In the genomic region with DNA sequence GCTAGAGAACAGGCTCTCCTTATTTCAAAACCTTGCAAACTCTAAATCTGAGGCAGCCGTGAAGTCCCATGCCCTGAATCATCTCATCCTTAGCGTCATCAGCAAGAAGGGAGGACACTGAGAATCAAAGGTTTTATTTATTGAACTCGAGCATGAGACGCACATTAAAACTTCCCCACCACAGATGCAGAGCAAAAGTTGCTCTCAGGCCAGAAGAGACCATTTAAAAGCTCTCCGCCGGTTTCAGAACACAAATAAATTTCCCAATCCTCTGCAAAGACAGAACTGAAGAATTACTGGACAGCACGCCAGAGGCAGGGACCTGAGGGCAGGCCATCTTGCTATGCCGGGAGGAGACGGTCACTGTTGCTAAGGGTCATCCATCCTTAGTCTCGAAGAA, we compare ENCODE assay signal across 8 cellular contexts. TPM values are rescaled to one million over a fixed set of nuclear protein-coding genes. Genes with fewer than 3 reads are reported as not detected.
DNase-seq lines count a peak whose midpoint lies in the region; TF ChIP-seq lines count a peak whose summit lies in the region.

No MANE protein-coding gene starts in this region.

- H3K9me2 ChIP-seq in SU-DHL-6 (replicated peaks; ENCODE audit: insufficient read depth, low read length), result no peaks in the 10 kb centered on the region

- H2AFZ ChIP-seq in SU-DHL-6 (ENCODE audit: low read depth, low read length, severe bottlenecking), result no peak overlapping the region

- no peaks in the 10 kb centered on the region for H3K27me3 ChIP-seq in SU-DHL-6 (ENCODE audit: low read length)

- H3K4me3 ChIP-seq in GM12864 (ENCODE audit: low read depth, low read length) (peak overlapping the region; percentile 66), SU-DHL-6 (ENCODE audit: insufficient read depth, low read length, poor library complexity, severe bottlenecking) (peak overlapping the region; percentile 52), fibroblast of the aortic adventitia (ENCODE audit: low read depth, low read length) (peak overlapping the region; percentile 75), skeletal muscle cell (ENCODE audit: low read depth, low read length) (peak overlapping the region; percentile 57)

- no peaks in the 10 kb centered on the region for H3K9me3 ChIP-seq in SU-DHL-6 (ENCODE audit: insufficient read depth, low read length)

- no peak overlapping the region; the same call in 1 of the 2 replicates for H3K27ac ChIP-seq in SU-DHL-6 (ENCODE audit: low read depth, low read length)

- H3K4me2 ChIP-seq in SU-DHL-6 (ENCODE audit: low read depth, low read length, poor library complexity, severe bottlenecking), result peak overlapping the region; percentile 71

- no peak for TF ChIP-seq CTCF in GM12864 (IDR thresholded peaks at IDR 0.05; ENCODE audit: low read depth, low read length, missing control alignments)
- TF ChIP-seq CTCF in SU-DHL-6 (IDR thresholded peaks at IDR 0.05; ENCODE audit: insufficient read depth, low read length, poor library complexity, severe bottlenecking), result no peak
- no peak for TF ChIP-seq CTCF in fibroblast of the aortic adventitia (IDR thresholded peaks at IDR 0.05; ENCODE audit: insufficient read depth, low read length)

- DNase-seq in GM12864 (ENCODE audit: low read depth), result no peak
- DNase-seq in fibroblast of the aortic adventitia (ENCODE audit: low read depth), result peak; percentile 67
- DNase-seq in skeletal muscle cell (ENCODE audit: low read depth), result peak; percentile 46
- DNase-seq in SKM-1 treated with dmso at 0.1 percent for 144 hours (lab: John Stamatoyannopoulos, UW; ENCODE audit: unreplicated experiment), result no peak
- no peak for DNase-seq in OCI-M2 (lab: John Stamatoyannopoulos, UW; ENCODE audit: unreplicated experiment)
- no peak for DNase-seq in NCI-H2171 (lab: John Stamatoyannopoulos, UW)
- DNase-seq in hippocampal formation (lab: John Stamatoyannopoulos, UW), result no peak

- peaks cover 53% of the 10 kb centered on the region for H3K79me2 ChIP-seq in SU-DHL-6 (ENCODE audit: insufficient read depth, low read length)

- H3F3A ChIP-seq in SU-DHL-6 (ENCODE audit: insufficient read depth), result no peaks in the 10 kb centered on the region; the same call in 1 of the 2 replicates

- H4K20me1 ChIP-seq in SU-DHL-6 (ENCODE audit: low read depth, low read length), result no peaks in the 10 kb centered on the region

- peak overlapping the region; percentile 60 for H3K9ac ChIP-seq in SU-DHL-6 (ENCODE audit: low read length)

- peaks cover 9% of the 10 kb centered on the region; the same call in 1 of the 2 replicates for H3K36me3 ChIP-seq in SU-DHL-6 (ENCODE audit: low read length)

RNA-seq across cellular contexts. Expression of a gene that starts 1.3 kb away (rescaled TPM):
- 7.6 and 12.4 TPM in 2 replicates for total RNA-seq in fibroblast of the aortic adventitia (ENCODE audit: low replicate concordance)

RNA-seq across cellular contexts. Expression of a gene that starts 26.5 kb away (rescaled TPM):
- total RNA-seq in fibroblast of the aortic adventitia (ENCODE audit: low replicate concordance), result 10.9 and 24.7 TPM in 2 replicates

Comparison
In these comparisons a context has a peak if more than half of its experiments do, and no peak if none do; other contexts are left out.
1. DNase-seq: peak in fibroblast of the aortic adventitia (single experiment) and skeletal muscle cell (single experiment); none in GM12864 (single experiment), SKM-1 treated with dmso at 0.1 percent for 144 hours (single experiment), OCI-M2 (single experiment), NCI-H2171 (single experiment) and hippocampal formation (0 of 2).
2. Peak in every context shown above with its lines, with median percentiles within 50 percentile points of each other: H3K4me3 ChIP-seq.